Comparison of ENCODE assay signal across 25 cellular contexts in the genomic region with DNA sequence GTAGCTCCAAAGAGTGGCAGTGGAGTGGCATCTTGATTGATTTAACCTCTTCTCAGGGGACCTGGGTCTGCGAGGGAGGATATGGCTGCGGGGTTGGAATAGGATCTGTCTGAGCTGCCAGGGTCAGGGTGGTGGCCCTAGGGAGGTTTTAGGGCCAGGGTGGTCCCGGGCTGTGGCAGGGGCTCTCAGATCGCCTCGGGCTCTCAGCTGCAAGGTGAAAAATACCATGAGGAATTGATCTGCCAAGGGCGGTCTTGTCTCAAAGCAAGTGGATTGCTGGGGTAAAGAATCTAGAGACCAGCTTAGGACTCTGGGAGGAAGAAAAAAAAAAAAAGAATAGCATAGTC. TPM values are rescaled to one million over a fixed set of nuclear protein-coding genes. Genes with fewer than 3 reads are reported as not detected.
A peak's percentile ranks its signal among the peaks of the same experiment; 100 is the strongest.
DNase-seq lines count a peak whose midpoint lies in the region; ATAC-seq and TF ChIP-seq lines count a peak whose summit lies in the region.
"Had no signal": no experiment of that assay in that cellular context is flagged by ENCODE, and none has a peak within 500 bp of the region (broad histone marks: within the 10 kb centered on the region; RNA-seq: fewer than 3 reads in every experiment).

No MANE protein-coding gene starts in this region.

- no TSS peak for BruUV-seq in PC-9 (replicated peaks; lab: Mats Ljungman, UMichigan)

- DNase-seq in GM23338 (ENCODE audit: low spot score) (no peak), PC-9 (no peak), epithelial cell of proximal tubule (ENCODE audit: low read depth) (no peak), osteoblast (ENCODE audit: insufficient read length, low spot score, missing footprints) (peak; percentile 85), GOT3 (lab: John Stamatoyannopoulos, UW) (no peak)
- DNase-seq in effector CD8-positive, alpha-beta T cell (lab: John Stamatoyannopoulos, UW): no peak
- DNase-seq: activated CD4-positive, alpha-beta T cell treated with anti-CD3 and anti-CD28 coated beads, Interleukin-2, amount 10 ng/mL, durations not matched to agents 7 days and 5 days; activated CD8-positive, alpha-beta memory T cell treated with anti-CD3 and anti-CD28 coated beads, Interleukin-2, amount 50 U/mL, for 4 hours; activated naive CD8-positive, alpha-beta T cell treated with anti-CD3 and anti-CD28 coated beads, Interleukin-2, amount 50 U/mL, for 24 hours; hippocampal formation; left ventricle myocardium superior; midbrain; NCI-H1092 treated with DMSO at 0.1 percent for 48 hours; NCI-H1930; right lobe of liver; T-helper 2 cell had no signal

- H3K4me1 ChIP-seq in GM23338 (ENCODE audit: insufficient read depth) (peaks cover 60% of the 10 kb centered on the region), PC-9 (replicated peaks; ENCODE audit: insufficient read depth) (0 out of 2 replicates have a peak, but pooled peaks cover 13% of the 10 kb centered on the region), osteoblast (ENCODE audit: insufficient read depth, low read length) (no peaks in the 10 kb centered on the region)

- no peak overlapping the region for H3K27ac Mint-ChIP-seq in GM23338
- H3K27ac Mint-ChIP-seq: activated CD4-positive, alpha-beta T cell treated with anti-CD3 and anti-CD28 coated beads, Interleukin-2, amount 10 ng/mL, durations not matched to agents 7 days and 5 days; activated naive CD8-positive, alpha-beta T cell treated with anti-CD3 and anti-CD28 coated beads, Interleukin-2, amount 50 U/mL, for 24 hours; natural killer cell treated with Interleukin-12 subunit alpha and Interleukin-12 subunit beta and Interleukin-15 and Interleukin-18, amount 100 ng/mL, for 72 hours; stimulated activated naive CD8-positive, alpha-beta T cell treated with anti-CD3 and anti-CD28 coated beads, Interleukin-15, amount 100 ng/mL, for 72 hours had no signal

- H3K36me3 ChIP-seq in GM23338 (ENCODE audit: insufficient read depth): no peaks in the 10 kb centered on the region
- H3K36me3 ChIP-seq in PC-9 (ENCODE audit: low read depth): no peaks in the 10 kb centered on the region; the same call in 1 of the 2 replicates
- H3K36me3 ChIP-seq in osteoblast (ENCODE audit: insufficient read depth, low read length): no peaks in the 10 kb centered on the region
- H3K36me3 ChIP-seq: esophagus muscularis mucosa, right lobe of liver, tibial nerve had no signal

- peaks cover 95% of the 10 kb centered on the region for H3K27me3 Mint-ChIP-seq in GM23338 (ENCODE audit: insufficient read depth, low read depth, poor library complexity)

- H3K4me3 Mint-ChIP-seq in GM23338: no peak overlapping the region; the same call in 2 of the 3 replicates
- H3K4me3 Mint-ChIP-seq: activated CD4-positive, alpha-beta T cell treated with anti-CD3 and anti-CD28 coated beads, Interleukin-2, amount 10 ng/mL, durations not matched to agents 7 days and 5 days; activated naive CD8-positive, alpha-beta T cell treated with anti-CD3 and anti-CD28 coated beads, Interleukin-2, amount 50 U/mL, for 24 hours; natural killer cell treated with Interleukin-12 subunit alpha and Interleukin-12 subunit beta and Interleukin-15 and Interleukin-18, amount 100 ng/mL, for 72 hours had no signal

- no peaks in the 10 kb centered on the region for H3K9me3 ChIP-seq in PC-9 (ENCODE audit: insufficient read depth, low read depth)
- no peaks in the 10 kb centered on the region for H3K9me3 ChIP-seq in osteoblast (ENCODE audit: low read depth, low read length)
- H3K9me3 ChIP-seq: esophagus muscularis mucosa, right lobe of liver, tibial nerve had no signal

- H3K4me2 ChIP-seq in GM23338: peak overlapping the region; percentile 82
- H3K4me2 ChIP-seq in PC-9: peak overlapping the region; percentile 92
- no peak overlapping the region for H3K4me2 ChIP-seq in osteoblast (ENCODE audit: insufficient read depth, low read length)

- H2AFZ ChIP-seq in GM23338: no peak overlapping the region
- H2AFZ ChIP-seq in PC-9: no peak overlapping the region
- H2AFZ ChIP-seq in osteoblast (ENCODE audit: low read length): no peak overlapping the region

- no peak for ATAC-seq in GM23338
- ATAC-seq in HG03039 (IDR thresholded peaks at IDR 0.05; ENCODE audit: unreplicated experiment): no peak
- ATAC-seq: activated naive CD8-positive, alpha-beta T cell treated with anti-CD3 and anti-CD28 coated beads, Interleukin-2, amount 50 U/mL, for 24 hours; HepG2; left ventricle myocardium superior; natural killer cell treated with Interleukin-12 subunit alpha and Interleukin-12 subunit beta and Interleukin-15 and Interleukin-18, amount 100 ng/mL, for 72 hours; right lobe of liver; SK-N-SH treated with all-trans-retinoic acid at 6 μM for 48 hours; stimulated activated naive CD8-positive, alpha-beta T cell treated with anti-CD3 and anti-CD28 coated beads, Interleukin-15, amount 100 ng/mL, for 72 hours had no signal

- TF ChIP-seq CTCF in GM23338 (conservative IDR thresholded peaks at IDR 0.05; ENCODE audit: low read depth in 2 of 2): no peak
- no peak for TF ChIP-seq CTCF in PC-9 (conservative IDR thresholded peaks at IDR 0.05)
- TF ChIP-seq CTCF in epithelial cell of proximal tubule (conservative IDR thresholded peaks at IDR 0.05; ENCODE audit: low read depth, low read length): no peak
- TF ChIP-seq CTCF in osteoblast (IDR thresholded peaks at IDR 0.05; ENCODE audit: extremely low read depth, low read depth, low read length): no peak

- CTCF ChIA-PET in PC-9 (lab: Charles Lee): no interaction called here

- H3K27me3 ChIP-seq in GM23338 (ENCODE audit: insufficient read depth) (peaks cover 100% of the 10 kb centered on the region), PC-9 (ENCODE audit: insufficient read depth, low read depth) (no peaks in the 10 kb centered on the region), osteoblast (ENCODE audit: insufficient read depth, low read length) (peaks cover 18% of the 10 kb centered on the region)

- H4K20me1 ChIP-seq in GM23338 (replicated peaks; ENCODE audit: insufficient read depth): peaks cover 3% of the 10 kb centered on the region
- peaks cover 32% of the 10 kb centered on the region for H4K20me1 ChIP-seq in PC-9 (ENCODE audit: insufficient read depth)
- peaks cover 19% of the 10 kb centered on the region for H4K20me1 ChIP-seq in osteoblast (ENCODE audit: insufficient read depth, low read length)

- H3K4me3 ChIP-seq in GM23338 (peak overlapping the region; percentile 59), PC-9 (peak overlapping the region; percentile 87), epithelial cell of proximal tubule (ENCODE audit: low read depth, low read length) (peak overlapping the region; percentile 55), osteoblast (ENCODE audit: insufficient read depth, low read length) (no peak overlapping the region)
- H3K4me3 ChIP-seq: right lobe of liver, tibial nerve had no signal

- POLR2A ChIA-PET in PC-9 (lab: Charles Lee; ENCODE audit: unreplicated experiment): interaction anchor here (0.6 kb wide), 1 partner anchor 37 kb away, joined by 6 read pairs; no protein-coding TSS in a partner anchor

- H3K9me2 ChIP-seq in GM23338 (ENCODE audit: insufficient read depth) (no peaks in the 10 kb centered on the region), PC-9 (ENCODE audit: insufficient read depth) (no peaks in the 10 kb centered on the region)

- H3K4me1 Mint-ChIP-seq in GM23338: peaks cover 49% of the 10 kb centered on the region

- H3F3A ChIP-seq in GM23338 (replicated peaks; ENCODE audit: low read depth): peaks cover 20% of the 10 kb centered on the region; the same call in 1 of the 2 replicates
- H3F3A ChIP-seq in PC-9 (ENCODE audit: insufficient read depth, low read depth): no peaks in the 10 kb centered on the region; the same call in 1 of the 2 replicates

- intact Hi-C loops in PC-9 (cut with micrococcal nuclease; ENCODE audit: unreplicated experiment): no loop called here

- H3K79me2 ChIP-seq in GM23338 (replicated peaks; ENCODE audit: insufficient read depth) (no peaks in the 10 kb centered on the region), PC-9 (ENCODE audit: low read depth) (peaks cover 93% of the 10 kb centered on the region), osteoblast (ENCODE audit: insufficient read depth, low read length) (peaks cover 13% of the 10 kb centered on the region)

- H3K9me3 Mint-ChIP-seq in GM23338: peaks cover 9% of the 10 kb centered on the region; the same call in 2 of the 3 replicates
- H3K9me3 Mint-ChIP-seq: activated CD4-positive, alpha-beta T cell treated with anti-CD3 and anti-CD28 coated beads, Interleukin-2, amount 10 ng/mL, durations not matched to agents 7 days and 5 days; activated naive CD8-positive, alpha-beta T cell treated with anti-CD3 and anti-CD28 coated beads, Interleukin-2, amount 50 U/mL, for 24 hours; natural killer cell treated with Interleukin-12 subunit alpha and Interleukin-12 subunit beta and Interleukin-15 and Interleukin-18, amount 100 ng/mL, for 72 hours; stimulated activated naive CD8-positive, alpha-beta T cell treated with anti-CD3 and anti-CD28 coated beads, Interleukin-15, amount 100 ng/mL, for 72 hours had no signal

- H3K36me3 Mint-ChIP-seq in GM23338 (ENCODE audit: low read depth): no peaks in the 10 kb centered on the region; the same call in 2 of the 3 replicates
- H3K36me3 Mint-ChIP-seq: natural killer cell treated with Interleukin-12 subunit alpha and Interleukin-12 subunit beta and Interleukin-15 and Interleukin-18, amount 100 ng/mL, for 72 hours had no signal

- H3K27ac ChIP-seq in GM23338 (ENCODE audit: low read depth) (no peak overlapping the region), PC-9 (no peak overlapping the region), osteoblast (ENCODE audit: low read depth, low read length) (no peak overlapping the region)
- H3K27ac ChIP-seq: esophagus muscularis mucosa, right lobe of liver, tibial nerve had no signal

TF ChIP-seq in GM23338, 12 proteins besides CTCF, POLR2A, EP300 and RAD21:
- TF ChIP-seq EZH2 (IDR thresholded peaks at IDR 0.05; ENCODE audit: low read depth, unreplicated experiment): peak; percentile 52
- TF ChIP-seq, protein P1, sequence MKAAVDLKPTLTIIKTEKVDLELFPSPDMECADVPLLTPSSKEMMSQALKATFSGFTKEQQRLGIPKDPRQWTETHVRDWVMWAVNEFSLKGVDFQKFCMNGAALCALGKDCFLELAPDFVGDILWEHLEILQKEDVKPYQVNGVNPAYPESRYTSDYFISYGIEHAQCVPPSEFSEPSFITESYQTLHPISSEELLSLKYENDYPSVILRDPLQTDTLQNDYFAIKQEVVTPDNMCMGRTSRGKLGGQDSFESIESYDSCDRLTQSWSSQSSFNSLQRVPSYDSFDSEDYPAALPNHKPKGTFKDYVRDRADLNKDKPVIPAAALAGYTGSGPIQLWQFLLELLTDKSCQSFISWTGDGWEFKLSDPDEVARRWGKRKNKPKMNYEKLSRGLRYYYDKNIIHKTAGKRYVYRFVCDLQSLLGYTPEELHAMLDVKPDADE (IDR thresholded peaks at IDR 0.05): no peak

RNA-seq across cellular contexts. Expression of a gene that starts 3.7 kb away (rescaled TPM):
- total RNA-seq in GM23338 (2014; rRNA removed; shearing (Covaris generic)): 0.49 and 1.4 TPM in 2 replicates
- polyA plus RNA-seq in GM23338 (2016; fragmentation: Nextera tagmentation; extraction: Ambion mirVana): 0.16 and 0.24 TPM in 2 replicates
- total RNA-seq in PC-9 (2021): 17.9 and 18.5 TPM in 2 replicates
- 22.3 and 23.2 TPM in 2 replicates for total RNA-seq in epithelial cell of proximal tubule
- 2.7 and 3.6 TPM in 2 replicates for total RNA-seq in osteoblast
- total RNA-seq: frontal cortex, left ventricle myocardium superior, posterior vena cava, right lobe of liver, tibial nerve had no signal
